In genomic region chr2:58046585-58047372, GRCh38 we compare ENCODE assay signal across 1 cellular context.
TF ChIP-seq lines count a peak whose summit lies in the region.

VRK2 (plus strand) TSS chr2:58046806; CDS start chr2:58048832, 2,026 bp downstream.

TF ChIP-seq in HepG2, 621 proteins besides CTCF, POLR2A, EP300 and RAD21 (continued from another document and continues in another):
- TF ChIP-seq ZBED4 (CRISPR knock-in tag; IDR thresholded peaks at IDR 0.05; ENCODE audit: borderline replicate concordance) (peak; percentile 91), XBP1 (CRISPR knock-in tag; IDR thresholded peaks at IDR 0.05) (peak; percentile 68; the same call in 1 of the 2 replicates), CBX5 (CRISPR knock-in tag; IDR thresholded peaks at IDR 0.05; ENCODE audit: borderline replicate concordance) (peak; percentile 97), ZSCAN9 (CRISPR knock-in tag; IDR thresholded peaks at IDR 0.05; ENCODE audit: borderline replicate concordance) (peak; percentile 61; the same call in 1 of the 2 replicates), PHF8 (CRISPR knock-in tag; IDR thresholded peaks at IDR 0.05) (peak; percentile 98), ARNTL (CRISPR knock-in tag; IDR thresholded peaks at IDR 0.05) (peak; percentile 79), YEATS2 (CRISPR knock-in tag; IDR thresholded peaks at IDR 0.05; ENCODE audit: borderline replicate concordance) (peak; percentile 59), ZBTB10 (CRISPR knock-in tag; IDR thresholded peaks at IDR 0.05; ENCODE audit: borderline replicate concordance) (peak; percentile 96), SIX1 (CRISPR knock-in tag; IDR thresholded peaks at IDR 0.05; ENCODE audit: borderline replicate concordance) (peak; percentile 33; the same call in 1 of the 2 replicates), CBFB (CRISPR knock-in tag; IDR thresholded peaks at IDR 0.05) (peak; percentile 49), NFE2L2 (IDR thresholded peaks at IDR 0.05; ENCODE audit: low read length) (no peak), E2F2 (CRISPR knock-in tag; IDR thresholded peaks at IDR 0.05; ENCODE audit: borderline replicate concordance) (peak; percentile 92; the same call in 1 of the 2 replicates), ZNF772 (CRISPR knock-in tag; IDR thresholded peaks at IDR 0.05) (peak; percentile 99), ESRRA (CRISPR knock-in tag; IDR thresholded peaks at IDR 0.05; ENCODE audit: low read depth) (peak; percentile 56), CENPT (CRISPR knock-in tag; IDR thresholded peaks at IDR 0.05; ENCODE audit: low read depth) (peak; percentile 95), ZNF720 (CRISPR knock-in tag; IDR thresholded peaks at IDR 0.05) (peak; percentile 84; the same call in 1 of the 2 replicates), SOX13 (IDR thresholded peaks at IDR 0.05) (peak; percentile 16; the same call in 1 of the 2 replicates), SOX13 (CRISPR knock-in tag; conservative IDR thresholded peaks at IDR 0.05 in 1 of 2, IDR thresholded peaks at IDR 0.05 in 1 of 2) (peak in 1 of 2 experiments; percentile 76; a peak in 2 of 4 replicates), FOXM1 (CRISPR knock-in tag; IDR thresholded peaks at IDR 0.05) (peak; percentile 77; the same call in 1 of the 2 replicates), HINFP (CRISPR knock-in tag; IDR thresholded peaks at IDR 0.05; ENCODE audit: low read depth) (peak; percentile 80), ZNF484 (CRISPR knock-in tag; IDR thresholded peaks at IDR 0.05; ENCODE audit: borderline replicate concordance, low read depth) (peak; percentile 64; the same call in 1 of the 2 replicates), ZNF816 (CRISPR knock-in tag; IDR thresholded peaks at IDR 0.05; ENCODE audit: borderline replicate concordance) (peak; percentile 80; the same call in 1 of the 2 replicates), ISX (CRISPR knock-in tag; conservative IDR thresholded peaks at IDR 0.05) (peak; percentile 92; the same call in 1 of the 2 replicates), RBFOX2 (IDR thresholded peaks at IDR 0.05; ENCODE audit: low read depth, low read length) (peak; percentile 98), ZFP36L1 (CRISPR knock-in tag; IDR thresholded peaks at IDR 0.05) (peak; percentile 65), ATF7 (IDR thresholded peaks at IDR 0.05) (no peak), ATF7 (CRISPR knock-in tag; IDR thresholded peaks at IDR 0.05) (peak; percentile 82; the same call in 1 of the 2 replicates), CBX1 (IDR thresholded peaks at IDR 0.05; ENCODE audit: low read depth) (no peak), PRDM15 (CRISPR knock-in tag; IDR thresholded peaks at IDR 0.05) (peak; percentile 55; the same call in 1 of the 2 replicates), ZNF746 (CRISPR knock-in tag; IDR thresholded peaks at IDR 0.05) (peak; percentile 95), ZNF275 (CRISPR knock-in tag; IDR thresholded peaks at IDR 0.05; ENCODE audit: borderline replicate concordance) (peak; percentile 89), ZNF619 (CRISPR knock-in tag; IDR thresholded peaks at IDR 0.05) (peak; percentile 81; the same call in 1 of the 2 replicates), PRMT3 (CRISPR knock-in tag; IDR thresholded peaks at IDR 0.05; ENCODE audit: borderline replicate concordance, low read depth) (peak; percentile 89), SNRNP70 (IDR thresholded peaks at IDR 0.05; ENCODE audit: low read depth, low read length) (no peak), TARDBP (CRISPR knock-in tag; IDR thresholded peaks at IDR 0.05) (peak; percentile 76; the same call in 1 of the 2 replicates)
- TF ChIP-seq, protein P1, sequence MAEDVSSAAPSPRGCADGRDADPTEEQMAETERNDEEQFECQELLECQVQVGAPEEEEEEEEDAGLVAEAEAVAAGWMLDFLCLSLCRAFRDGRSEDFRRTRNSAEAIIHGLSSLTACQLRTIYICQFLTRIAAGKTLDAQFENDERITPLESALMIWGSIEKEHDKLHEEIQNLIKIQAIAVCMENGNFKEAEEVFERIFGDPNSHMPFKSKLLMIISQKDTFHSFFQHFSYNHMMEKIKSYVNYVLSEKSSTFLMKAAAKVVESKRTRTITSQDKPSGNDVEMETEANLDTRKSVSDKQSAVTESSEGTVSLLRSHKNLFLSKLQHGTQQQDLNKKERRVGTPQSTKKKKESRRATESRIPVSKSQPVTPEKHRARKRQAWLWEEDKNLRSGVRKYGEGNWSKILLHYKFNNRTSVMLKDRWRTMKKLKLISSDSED (CRISPR knock-in tag; IDR thresholded peaks at IDR 0.05) = no peak; the same call in 1 of the 2 replicates
- TF ChIP-seq, protein P2, sequence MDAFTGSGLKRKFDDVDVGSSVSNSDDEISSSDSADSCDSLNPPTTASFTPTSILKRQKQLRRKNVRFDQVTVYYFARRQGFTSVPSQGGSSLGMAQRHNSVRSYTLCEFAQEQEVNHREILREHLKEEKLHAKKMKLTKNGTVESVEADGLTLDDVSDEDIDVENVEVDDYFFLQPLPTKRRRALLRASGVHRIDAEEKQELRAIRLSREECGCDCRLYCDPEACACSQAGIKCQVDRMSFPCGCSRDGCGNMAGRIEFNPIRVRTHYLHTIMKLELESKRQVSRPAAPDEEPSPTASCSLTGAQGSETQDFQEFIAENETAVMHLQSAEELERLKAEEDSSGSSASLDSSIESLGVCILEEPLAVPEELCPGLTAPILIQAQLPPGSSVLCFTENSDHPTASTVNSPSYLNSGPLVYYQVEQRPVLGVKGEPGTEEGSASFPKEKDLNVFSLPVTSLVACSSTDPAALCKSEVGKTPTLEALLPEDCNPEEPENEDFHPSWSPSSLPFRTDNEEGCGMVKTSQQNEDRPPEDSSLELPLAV (CRISPR knock-in tag; conservative IDR thresholded peaks at IDR 0.05; ENCODE audit: low read depth) = peak; percentile 64; the same call in 1 of the 2 replicates
- TF ChIP-seq, protein P3, sequence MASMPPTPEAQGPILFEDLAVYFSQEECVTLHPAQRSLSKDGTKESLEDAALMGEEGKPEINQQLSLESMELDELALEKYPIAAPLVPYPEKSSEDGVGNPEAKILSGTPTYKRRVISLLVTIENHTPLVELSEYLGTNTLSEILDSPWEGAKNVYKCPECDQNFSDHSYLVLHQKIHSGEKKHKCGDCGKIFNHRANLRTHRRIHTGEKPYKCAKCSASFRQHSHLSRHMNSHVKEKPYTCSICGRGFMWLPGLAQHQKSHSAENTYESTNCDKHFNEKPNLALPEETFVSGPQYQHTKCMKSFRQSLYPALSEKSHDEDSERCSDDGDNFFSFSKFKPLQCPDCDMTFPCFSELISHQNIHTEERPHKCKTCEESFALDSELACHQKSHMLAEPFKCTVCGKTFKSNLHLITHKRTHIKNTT (CRISPR knock-in tag; IDR thresholded peaks at IDR 0.05) = no peak
- TF ChIP-seq, protein P4, sequence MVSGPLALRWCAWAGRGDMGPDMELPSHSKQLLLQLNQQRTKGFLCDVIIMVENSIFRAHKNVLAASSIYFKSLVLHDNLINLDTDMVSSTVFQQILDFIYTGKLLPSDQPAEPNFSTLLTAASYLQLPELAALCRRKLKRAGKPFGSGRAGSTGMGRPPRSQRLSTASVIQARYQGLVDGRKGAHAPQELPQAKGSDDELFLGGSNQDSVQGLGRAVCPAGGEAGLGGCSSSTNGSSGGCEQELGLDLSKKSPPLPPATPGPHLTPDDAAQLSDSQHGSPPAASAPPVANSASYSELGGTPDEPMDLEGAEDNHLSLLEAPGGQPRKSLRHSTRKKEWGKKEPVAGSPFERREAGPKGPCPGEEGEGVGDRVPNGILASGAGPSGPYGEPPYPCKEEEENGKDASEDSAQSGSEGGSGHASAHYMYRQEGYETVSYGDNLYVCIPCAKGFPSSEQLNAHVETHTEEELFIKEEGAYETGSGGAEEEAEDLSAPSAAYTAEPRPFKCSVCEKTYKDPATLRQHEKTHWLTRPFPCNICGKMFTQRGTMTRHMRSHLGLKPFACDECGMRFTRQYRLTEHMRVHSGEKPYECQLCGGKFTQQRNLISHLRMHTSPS (CRISPR knock-in tag; IDR thresholded peaks at IDR 0.05; ENCODE audit: low read depth) = peak; percentile 60
